Comparison of ENCODE assay signal across 9 cellular contexts in genomic region chr15:100281096-100281917, GRCh38.
"Had no signal": no experiment of that assay in that cellular context is flagged by ENCODE, and none has a peak within 500 bp of the region (broad histone marks: within the 10 kb centered on the region; RNA-seq: fewer than 3 reads in every experiment).

No MANE protein-coding gene starts in this region.

- H3K36me3 ChIP-seq: HAP-1 had no signal

- H3K4me1 ChIP-seq: HAP-1 had no signal

- H3K4me3 ChIP-seq: GM23248, HAP-1 had no signal

- H3K27ac Mint-ChIP-seq: HFFc6, IgD-negative memory B cell had no signal

- H3K4me3 Mint-ChIP-seq: HFFc6 had no signal

- H3K4me1 Mint-ChIP-seq: IgD-negative memory B cell had no signal

- ATAC-seq: HCT116, HepG2 had no signal

- H3K27ac ChIP-seq: GM23248, HL-60 had no signal

- DNase-seq: GM23248, GOT3, H7, HFFc6 had no signal

- H3K9me3 ChIP-seq: HAP-1 had no signal
